In the genomic region with DNA sequence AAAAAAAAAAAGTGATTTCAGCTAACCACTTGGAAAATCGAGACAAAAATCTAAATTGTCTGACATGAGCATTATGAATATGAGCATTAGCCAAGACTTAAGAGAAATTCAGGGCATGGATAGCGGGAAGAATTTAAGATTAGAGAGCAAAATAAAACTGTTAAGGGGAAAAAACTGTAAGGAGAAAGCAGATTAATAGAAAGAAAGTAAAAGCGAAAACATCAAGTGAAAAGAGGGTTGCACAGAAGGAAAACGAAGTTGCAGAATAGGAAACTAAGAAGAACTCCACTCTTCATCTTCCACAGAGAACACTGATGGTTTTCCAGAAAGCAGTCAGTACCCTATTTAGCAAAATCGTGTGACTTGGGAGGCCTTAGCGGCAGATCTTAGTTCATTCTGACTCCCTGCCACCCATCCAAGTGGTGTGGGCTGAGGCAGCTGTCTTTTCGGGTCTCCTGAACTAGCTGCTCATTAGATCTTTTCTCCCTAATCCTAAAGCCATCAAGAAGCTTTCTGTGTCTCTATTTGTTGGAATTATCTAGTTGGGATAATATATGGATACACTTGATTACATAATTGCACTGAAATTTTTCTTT, we compare ENCODE assay signal across 28 cellular contexts. TPM values are rescaled to one million over a fixed set of nuclear protein-coding genes. Genes with fewer than 3 reads are reported as not detected.
A peak's percentile ranks its signal among the peaks of the same experiment; 100 is the strongest.
DNase-seq lines count a peak whose midpoint lies in the region; ATAC-seq, FAIRE-seq and TF ChIP-seq lines count a peak whose summit lies in the region.
"Had no signal": no experiment of that assay in that cellular context is flagged by ENCODE, and none has a peak within 500 bp of the region (broad histone marks: within the 10 kb centered on the region; RNA-seq: fewer than 3 reads in every experiment).

No MANE protein-coding gene starts in this region.

- H3K27ac Mint-ChIP-seq in activated T-helper 1 cell treated with anti-CD3 and anti-CD28 coated beads, Interleukin-12 subunit alpha, Interleukin-12 subunit beta, Interleukin-2, Interleukin-4 antibody, amounts not matched to agents 30 ng/mL and 10 ng/mL and 1 ng/mL, durations not matched to agents 14 hours and 24 hours and 36 hours: peak overlapping the region; percentile 11

- no peaks in the 10 kb centered on the region for H3K9me3 ChIP-seq in gastrocnemius medialis
- H3K9me3 ChIP-seq: HAP-1 had no signal

- in situ Hi-C loops in gastrocnemius medialis (cut with MboI; ENCODE audit: low sequenced_read_pairs in 4 of 4): no loop called here

- no peaks in the 10 kb centered on the region for H3K36me3 ChIP-seq in gastrocnemius medialis
- H3K36me3 ChIP-seq: HAP-1 had no signal

- H3K4me3 ChIP-seq in dorsolateral prefrontal cortex (peak overlapping the region in 54 of 59 donors; percentile 1 to 94 (median 39)), gastrocnemius medialis (no peak overlapping the region)
- H3K4me3 ChIP-seq: GM23248, HAP-1, SK-N-MC had no signal

- no peaks in the 10 kb centered on the region for H3K9me3 Mint-ChIP-seq in activated T-helper 1 cell treated with anti-CD3 and anti-CD28 coated beads, Interleukin-12 subunit alpha, Interleukin-12 subunit beta, Interleukin-2, Interleukin-4 antibody, amounts not matched to agents 30 ng/mL and 10 ng/mL and 1 ng/mL, durations not matched to agents 14 hours and 24 hours and 36 hours
- H3K9me3 Mint-ChIP-seq: CD8-positive, alpha-beta memory T cell had no signal

- H3K27me3 Mint-ChIP-seq in activated T-helper 1 cell treated with anti-CD3 and anti-CD28 coated beads, Interleukin-12 subunit alpha, Interleukin-12 subunit beta, Interleukin-2, Interleukin-4 antibody, amounts not matched to agents 30 ng/mL and 10 ng/mL and 1 ng/mL, durations not matched to agents 14 hours and 24 hours and 36 hours (ENCODE audit: insufficient read depth): peaks cover 19% of the 10 kb centered on the region

- H3K27ac ChIP-seq in dorsolateral prefrontal cortex: peak overlapping the region in 41 of 59 donors; percentile 7 to 96 (median 62)
- no peak overlapping the region for H3K27ac ChIP-seq in gastrocnemius medialis
- H3K27ac ChIP-seq in foreskin keratinocyte: no peak overlapping the region
- H3K27ac ChIP-seq: C4-2B, GM23248, KMS-11, RWPE1, SK-N-MC had no signal

- H3K4me3 Mint-ChIP-seq in activated T-helper 1 cell treated with anti-CD3 and anti-CD28 coated beads, Interleukin-12 subunit alpha, Interleukin-12 subunit beta, Interleukin-2, Interleukin-4 antibody, amounts not matched to agents 30 ng/mL and 10 ng/mL and 1 ng/mL, durations not matched to agents 14 hours and 24 hours and 36 hours: no peak overlapping the region
- H3K4me3 Mint-ChIP-seq: CD8-positive, alpha-beta memory T cell had no signal

- peak; percentile 49 for DNase-seq in Ammon's horn (ENCODE audit: low spot score)
- no peak for DNase-seq in activated T-helper 1 cell treated with anti-CD3 and anti-CD28 coated beads, Interleukin-12 subunit alpha, Interleukin-12 subunit beta, Interleukin-2, Interleukin-4 antibody, amounts not matched to agents 30 ng/mL and 10 ng/mL and 1 ng/mL, durations not matched to agents 14 hours and 24 hours and 36 hours (ENCODE audit: low spot score)
- no peak for DNase-seq in dorsolateral prefrontal cortex
- DNase-seq in pons (ENCODE audit: low spot score): peak; percentile 17
- no peak for DNase-seq in gastrocnemius medialis
- no peak for DNase-seq in foreskin keratinocyte
- no peak for DNase-seq in hippocampal formation (lab: John Stamatoyannopoulos, UW)
- no peak for DNase-seq in GM12892 (ENCODE audit: insufficient read length)
- DNase-seq: AML-193; CD8-positive, alpha-beta memory T cell; GM23248; MV-4-11; NCI-H1105 treated with DMSO at 0.1 percent for 48 hours; NCI-H2029 treated with DMSO at 0.1 percent for 48 hours; NCI-H226; NCI-H510A treated with DMSO at 0.1 percent for 48 hours; NCI-H748 treated with DMSO at 0.1 percent for 48 hours; NK-92 treated with Interleukin-12 subunit alpha and Interleukin-12 subunit beta, amount 100 ng/mL, for 24 hours; SHP77 treated with DMSO at 0.1 percent for 48 hours had no signal

- ATAC-seq in gastrocnemius medialis (no peak), foreskin keratinocyte (no peak)

- no peak for FAIRE-seq in GM12892 (lab: Jason Lieb, UNC)
- FAIRE-seq: G401.6, HTR-8/SVneo had no signal

- TF ChIP-seq CTCF in dorsolateral prefrontal cortex (IDR thresholded peaks at IDR 0.05 in 54 of 56, conservative IDR thresholded peaks at IDR 0.05 in 2 of 56; ENCODE audit: low read depth in 1 of 56, partially characterized antibody in 56 of 56) (no peak), gastrocnemius medialis (IDR thresholded peaks at IDR 0.05 in 4 of 5, conservative IDR thresholded peaks at IDR 0.05 in 1 of 5) (no peak), foreskin keratinocyte (conservative IDR thresholded peaks at IDR 0.05) (no peak)

- TF ChIP-seq POLR2A in gastrocnemius medialis (IDR thresholded peaks at IDR 0.05) (no peak), GM12892 (IDR thresholded peaks at IDR 0.05; ENCODE audit: low read depth, low read length) (no peak)

- peaks cover 0 to 25% of the 10 kb centered on the region in 2 donors for H3K4me1 ChIP-seq in gastrocnemius medialis
- peaks cover 4% of the 10 kb centered on the region for H3K4me1 ChIP-seq in foreskin keratinocyte
- H3K4me1 ChIP-seq: HAP-1 had no signal

- peaks cover 38% of the 10 kb centered on the region for H3K4me1 Mint-ChIP-seq in activated T-helper 1 cell treated with anti-CD3 and anti-CD28 coated beads, Interleukin-12 subunit alpha, Interleukin-12 subunit beta, Interleukin-2, Interleukin-4 antibody, amounts not matched to agents 30 ng/mL and 10 ng/mL and 1 ng/mL, durations not matched to agents 14 hours and 24 hours and 36 hours (ENCODE audit: low read depth)

- H3K36me3 Mint-ChIP-seq in activated T-helper 1 cell treated with anti-CD3 and anti-CD28 coated beads, Interleukin-12 subunit alpha, Interleukin-12 subunit beta, Interleukin-2, Interleukin-4 antibody, amounts not matched to agents 30 ng/mL and 10 ng/mL and 1 ng/mL, durations not matched to agents 14 hours and 24 hours and 36 hours (ENCODE audit: low read depth): no peaks in the 10 kb centered on the region

- no peaks in the 10 kb centered on the region for H3K27me3 ChIP-seq in dorsolateral prefrontal cortex
- H3K27me3 ChIP-seq in gastrocnemius medialis: no peaks in the 10 kb centered on the region
- peaks cover 20% of the 10 kb centered on the region for H3K27me3 ChIP-seq in foreskin keratinocyte

- intact Hi-C loops in activated T-helper 1 cell treated with anti-CD3 and anti-CD28 coated beads, Interleukin-12 subunit alpha, Interleukin-12 subunit beta, Interleukin-2, Interleukin-4 antibody, amounts not matched to agents 30 ng/mL and 10 ng/mL and 1 ng/mL, durations not matched to agents 14 hours and 24 hours and 36 hours (cut with micrococcal nuclease): no loop called here
- intact Hi-C loops in dorsolateral prefrontal cortex (cut with DNase I) (no loop called here), gastrocnemius medialis (cut with DNase I; ENCODE audit: low total_unique reads) (loop anchor here (10.0 kb wide), 1 partner anchor 121 kb away; no protein-coding TSS in a partner anchor)

RNA-seq across cellular contexts. Expression of gene NIM1K, which starts 3.7 kb away (rescaled TPM):
- total RNA-seq in activated T-helper 1 cell treated with anti-CD3 and anti-CD28 coated beads, Interleukin-12 subunit alpha, Interleukin-12 subunit beta, Interleukin-2, Interleukin-4 antibody, amounts not matched to agents 30 ng/mL and 10 ng/mL and 1 ng/mL, durations not matched to agents 14 hours and 24 hours and 36 hours: 0.39 and 0.67 TPM in 2 replicates
- total RNA-seq in dorsolateral prefrontal cortex (10 to 100 TPM; 14.2 to 33.1 (median 26.1) TPM), gastrocnemius medialis (under 1 TPM in 1 of 4 donors, not detected in 3; 0.41 TPM), foreskin keratinocyte (0.07 and 0.14 TPM in 2 replicates)
- polyA plus RNA-seq in foreskin keratinocyte: 0.04 TPM in 1 of 2 replicates, not detected in the other
- polyA plus RNA-seq in GM12892 (2012; ENCODE audit: missing spikeins): 1.5 TPM
- total RNA-seq: A172, Daoy had no signal

Comparison
In these comparisons a context has a peak if more than half of its experiments do, and no peak if none do; other contexts are left out.
1. DNase-seq: peak in Ammon's horn (single experiment) and pons (single experiment); none in activated T-helper 1 cell treated with anti-CD3 and anti-CD28 coated beads, Interleukin-12 subunit alpha, Interleukin-12 subunit beta, Interleukin-2, Interleukin-4 antibody, amounts not matched to agents 30 ng/mL and 10 ng/mL and 1 ng/mL, durations not matched to agents 14 hours and 24 hours and 36 hours (single experiment), dorsolateral prefrontal cortex (0 of 10), gastrocnemius medialis (0 of 2), foreskin keratinocyte (0 of 2), hippocampal formation (0 of 2) and GM12892 (single experiment).
2. H3K27ac ChIP-seq: peak in dorsolateral prefrontal cortex (41 of 59); none in gastrocnemius medialis (0 of 4) and foreskin keratinocyte (single experiment).
3. H3K4me3 ChIP-seq: peak in dorsolateral prefrontal cortex (54 of 59); none in gastrocnemius medialis (0 of 4).